ENCODE assay signal across 10 cellular contexts in genomic region chr4:785332-786073, GRCh38. TPM values are rescaled to one million over a fixed set of nuclear protein-coding genes. Genes with fewer than 3 reads are reported as not detected.
DNase-seq lines count a peak whose midpoint lies in the region; ATAC-seq and TF ChIP-seq lines count a peak whose summit lies in the region.
"Had no signal": no experiment of that assay in that cellular context is flagged by ENCODE, and none has a peak within 500 bp of the region (broad histone marks: within the 10 kb centered on the region; RNA-seq: fewer than 3 reads in every experiment).

No MANE protein-coding gene starts in this region.

- no peak for TF ChIP-seq CTCF in esophagus muscularis mucosa (IDR thresholded peaks at IDR 0.05)
- no peak for TF ChIP-seq CTCF in nephron progenitor cell (IDR thresholded peaks at IDR 0.05)

- no peak for TF ChIP-seq EP300 in esophagus muscularis mucosa (IDR thresholded peaks at IDR 0.05)

- no peaks in the 10 kb centered on the region for H3K36me3 ChIP-seq in esophagus muscularis mucosa

- ATAC-seq in HG03354 (IDR thresholded peaks at IDR 0.05; ENCODE audit: poor library complexity, severe bottlenecking, unreplicated experiment): no peak

- H3K4me3 ChIP-seq in esophagus muscularis mucosa: peak overlapping the region; percentile 47 to 64 (median 52)

- peaks cover 2% of the 10 kb centered on the region for H3K36me3 Mint-ChIP-seq in activated naive CD4-positive, alpha-beta T cell treated with anti-CD3 and anti-CD28 coated beads for 36 hours (ENCODE audit: low read depth)
- H3K36me3 Mint-ChIP-seq in nephron progenitor cell (ENCODE audit: low read depth): peaks cover 3% of the 10 kb centered on the region
- H3K36me3 Mint-ChIP-seq: IgD-negative memory B cell had no signal

- CTCF ChIA-PET in activated naive CD4-positive, alpha-beta T cell treated with anti-CD3 and anti-CD28 coated beads for 36 hours (lab: Charles Lee): no interaction called here

- H3K4me1 Mint-ChIP-seq in activated naive CD4-positive, alpha-beta T cell treated with anti-CD3 and anti-CD28 coated beads for 36 hours (ENCODE audit: low read depth): peaks cover 21% of the 10 kb centered on the region
- H3K4me1 Mint-ChIP-seq in nephron progenitor cell: peaks cover 44% of the 10 kb centered on the region

- peaks cover 25 to 61% (median 50%) of the 10 kb centered on the region in 4 donors for H3K4me1 ChIP-seq in esophagus muscularis mucosa

- H3K4me3 Mint-ChIP-seq in activated naive CD4-positive, alpha-beta T cell treated with anti-CD3 and anti-CD28 coated beads for 36 hours: peak overlapping the region; percentile 29
- peak overlapping the region; percentile 73 for H3K4me3 Mint-ChIP-seq in nephron progenitor cell

- DNase-seq in activated naive CD4-positive, alpha-beta T cell treated with anti-CD3 and anti-CD28 coated beads for 36 hours: no peak
- DNase-seq in activated naive CD4-positive, alpha-beta T cell (lab: John Stamatoyannopoulos, UW): no peak
- DNase-seq in esophagus muscularis mucosa (ENCODE audit: extremely low spot score): no peak
- DNase-seq in nephron progenitor cell: peak; percentile 37
- peak; percentile 42 for DNase-seq in ureter (ENCODE audit: low spot score)
- no peak for DNase-seq in germinal center (ENCODE audit: low spot score)
- no peak for DNase-seq in HuH-7 (ENCODE audit: low spot score)
- DNase-seq: hippocampal formation had no signal

- peaks cover 21% of the 10 kb centered on the region for H3K27me3 Mint-ChIP-seq in activated naive CD4-positive, alpha-beta T cell treated with anti-CD3 and anti-CD28 coated beads for 36 hours (ENCODE audit: low read depth)
- peaks cover 77% of the 10 kb centered on the region for H3K27me3 Mint-ChIP-seq in nephron progenitor cell (ENCODE audit: low read depth, poor library complexity)

- H3K9me3 Mint-ChIP-seq in activated naive CD4-positive, alpha-beta T cell treated with anti-CD3 and anti-CD28 coated beads for 36 hours: no peaks in the 10 kb centered on the region
- no peaks in the 10 kb centered on the region for H3K9me3 Mint-ChIP-seq in nephron progenitor cell

- TF ChIP-seq POLR2A in esophagus muscularis mucosa (IDR thresholded peaks at IDR 0.05; ENCODE audit: low read depth): no peak

- 25% methylated on average over 50 of the region's 57 CpGs for WGBS in esophagus muscularis mucosa

- intact Hi-C loops in activated naive CD4-positive, alpha-beta T cell treated with anti-CD3 and anti-CD28 coated beads for 36 hours (cut with micrococcal nuclease): no loop called here
- intact Hi-C loops in esophagus muscularis mucosa (cut with DNase I): no loop called here

- H3K27ac Mint-ChIP-seq in activated naive CD4-positive, alpha-beta T cell treated with anti-CD3 and anti-CD28 coated beads for 36 hours: no peak overlapping the region
- H3K27ac Mint-ChIP-seq in nephron progenitor cell: no peak overlapping the region
- H3K27ac Mint-ChIP-seq: IgD-negative memory B cell had no signal

- no peaks in the 10 kb centered on the region for H3K9me3 ChIP-seq in esophagus muscularis mucosa

- peaks cover 6 to 61% (median 24%) of the 10 kb centered on the region in 4 donors for H3K27me3 ChIP-seq in esophagus muscularis mucosa

- peak overlapping the region; percentile 62 to 78 (median 72) for H3K27ac ChIP-seq in esophagus muscularis mucosa (replicated peaks in 1 of 4)

RNA-seq across cellular contexts. Expression of gene CPLX1, which starts 40.4 kb away (rescaled TPM):
- under 1 TPM; 0.37 to 0.48 TPM for total RNA-seq in activated naive CD4-positive, alpha-beta T cell treated with anti-CD3 and anti-CD28 coated beads for 36 hours
- total RNA-seq in esophagus muscularis mucosa (1 to 10 TPM; 1.1 to 1.6 (median 1.3) TPM), ureter (6.7 TPM)

Comparison
In these comparisons a context has a peak if more than half of its experiments do, and no peak if none do; other contexts are left out.
1. DNase-seq: peak in nephron progenitor cell (single experiment) and ureter (single experiment); none in activated naive CD4-positive, alpha-beta T cell treated with anti-CD3 and anti-CD28 coated beads for 36 hours (single experiment), activated naive CD4-positive, alpha-beta T cell (0 of 4), esophagus muscularis mucosa (single experiment), germinal center (single experiment) and HuH-7 (single experiment).